In the genomic region with DNA sequence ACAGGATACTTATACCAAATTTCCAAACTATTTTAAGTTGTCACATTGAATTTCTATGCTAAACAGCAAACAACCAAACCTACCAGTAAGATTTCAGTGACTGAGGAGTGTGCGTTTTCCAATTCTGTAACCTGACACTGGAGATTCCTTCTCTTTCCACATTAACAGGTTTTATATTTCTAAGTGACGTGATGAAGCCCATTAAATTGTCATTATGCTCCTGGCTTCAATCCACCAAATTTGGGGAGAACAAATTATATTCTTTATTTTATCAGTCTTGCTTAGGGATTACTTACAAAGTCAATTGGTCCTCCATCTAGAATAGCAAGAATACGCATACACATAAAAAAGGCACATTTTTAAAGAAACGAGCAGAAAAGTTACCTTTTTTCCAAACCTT, we compare ENCODE assay signal across 21 cellular contexts.
"Had no signal": no experiment of that assay in that cellular context is flagged by ENCODE, and none has a peak within 500 bp of the region (broad histone marks: within the 10 kb centered on the region; RNA-seq: fewer than 3 reads in every experiment).

No MANE protein-coding gene starts in this region.

- H3K36me3 ChIP-seq: esophagus muscularis mucosa, gastrocnemius medialis, heart right ventricle, neutrophil, right lobe of liver, spleen, thoracic aorta, transverse colon had no signal

- H3K27ac ChIP-seq: epithelial cell of prostate, esophagus muscularis mucosa, gastrocnemius medialis, heart right ventricle, neutrophil, psoas muscle, right lobe of liver, spleen, thoracic aorta, transverse colon had no signal

- H3K27me3 ChIP-seq: esophagus muscularis mucosa, gastrocnemius medialis, heart right ventricle, neutrophil, right lobe of liver, spleen, transverse colon had no signal

- H3K4me1 ChIP-seq: esophagus muscularis mucosa, gastrocnemius medialis, heart right ventricle, psoas muscle, right lobe of liver, spleen, transverse colon had no signal

- H3K9me3 ChIP-seq: esophagus muscularis mucosa, gastrocnemius medialis, heart right ventricle, neutrophil, psoas muscle, right lobe of liver, spleen, thoracic aorta, transverse colon had no signal

- DNase-seq: effector memory CD8-positive, alpha-beta T cell; gastrocnemius medialis; heart right ventricle; hypothalamus; kidney glomerular epithelial cell; mammary epithelial cell; naive thymus-derived CD4-positive, alpha-beta T cell; psoas muscle; retina; right lobe of liver; spleen; stimulated activated CD4-positive, alpha-beta T cell treated with anti-CD3 and anti-CD28 coated beads, Interleukin-15, amount 100 ng/mL, for 24 hours; stimulated activated CD4-positive, alpha-beta T cell treated with anti-CD3 and anti-CD28 coated beads, Interleukin-1b, Interleukin-23, amount 100 ng/mL, for 48 hours; stimulated activated CD4-positive, alpha-beta T cell treated with anti-CD3 and anti-CD28 coated beads, Interleukin-4, amount 100 ng/mL, for 4 hours; stimulated activated naive B cell treated with anti-CD40 and anti-IgM and Interleukin-4, amounts not matched to agents 10 μg/mL and 1 μg/mL and 100 μg/mL, for 72 hours; stimulated activated naive CD8-positive, alpha-beta T cell treated with anti-CD3 and anti-CD28 coated beads, Interleukin-15, amount 100 ng/mL, for 72 hours; transverse colon had no signal

- H3K4me3 ChIP-seq: esophagus muscularis mucosa, gastrocnemius medialis, heart right ventricle, psoas muscle, right lobe of liver, spleen, thoracic aorta, transverse colon had no signal
